ENCODE assay signal across 1 cellular context in genomic region chr19:11345122-11345752, GRCh38.
TF ChIP-seq lines count a peak whose summit lies in the region.

No MANE protein-coding gene starts in this region.

TF ChIP-seq in H1, 55 proteins besides CTCF, POLR2A, EP300 and RAD21:
- no peak for TF ChIP-seq BCL11A (IDR thresholded peaks at IDR 0.05; ENCODE audit: low read depth in 2 of 2, low read length in 2 of 2)
- TF ChIP-seq JUND (IDR thresholded peaks at IDR 0.05; ENCODE audit: low read length), result no peak
- TF ChIP-seq ATF2 (IDR thresholded peaks at IDR 0.05; ENCODE audit: low read length), result no peak
- no peak for TF ChIP-seq EZH2 (IDR thresholded peaks at IDR 0.05; ENCODE audit: low read depth, low read length, severe bottlenecking)
- TF ChIP-seq RFX5 (IDR thresholded peaks at IDR 0.05; ENCODE audit: borderline replicate concordance, low read depth, low read length), result no peak
- no peak for TF ChIP-seq CBX8 (IDR thresholded peaks at IDR 0.05; ENCODE audit: borderline replicate concordance, low read depth, low read length)
- TF ChIP-seq SUZ12 (IDR thresholded peaks at IDR 0.05; ENCODE audit: low read length), result no peak
- no peak for TF ChIP-seq HDAC6 (IDR thresholded peaks at IDR 0.05; ENCODE audit: low read depth, low read length)
- no peak for TF ChIP-seq SP4 (IDR thresholded peaks at IDR 0.05; ENCODE audit: low read length)
- no peak for TF ChIP-seq CEBPB (IDR thresholded peaks at IDR 0.05; ENCODE audit: low read depth, low read length)
- no peak for TF ChIP-seq EGR1 (IDR thresholded peaks at IDR 0.05; ENCODE audit: borderline replicate concordance, low read depth, low read length)
- TF ChIP-seq CHD7 (IDR thresholded peaks at IDR 0.05; ENCODE audit: insufficient replicate concordance, low read length), result no peak
- TF ChIP-seq SIN3A (conservative IDR thresholded peaks at IDR 0.05 in 1 of 2, IDR thresholded peaks at IDR 0.05 in 1 of 2; ENCODE audit: low read depth in 1 of 2, low read length in 2 of 2), result no peak
- TF ChIP-seq SAP30 (IDR thresholded peaks at IDR 0.05; ENCODE audit: insufficient read depth, insufficient replicate concordance, low read length), result no peak
- TF ChIP-seq NANOG (IDR thresholded peaks at IDR 0.05; ENCODE audit: insufficient read depth, low read depth, low read length, poor library complexity, severe bottlenecking), result no peak
- TF ChIP-seq BACH1 (IDR thresholded peaks at IDR 0.05; ENCODE audit: low read length), result no peak
- TF ChIP-seq CREB1 (IDR thresholded peaks at IDR 0.05), result no peak
TF ChIP-seq in H1: peak in this region for 0.
